In genomic region chr10:114437456-114438292, GRCh38 we compare ENCODE assay signal across 10 cellular contexts. TPM values are rescaled to one million over a fixed set of nuclear protein-coding genes. Genes with fewer than 3 reads are reported as not detected.
DNase-seq lines count a peak whose midpoint lies in the region; ATAC-seq and TF ChIP-seq lines count a peak whose summit lies in the region.
"Had no signal": no experiment of that assay in that cellular context is flagged by ENCODE, and none has a peak within 500 bp of the region (broad histone marks: within the 10 kb centered on the region; RNA-seq: fewer than 3 reads in every experiment).

No MANE protein-coding gene starts in this region.

- ATAC-seq in HG03432 (IDR thresholded peaks at IDR 0.05; ENCODE audit: unreplicated experiment) (peak; percentile 58), body of pancreas (peak; percentile 82), GM18505 (IDR thresholded peaks at IDR 0.05; ENCODE audit: unreplicated experiment) (no peak)

- H3K27ac ChIP-seq in body of pancreas: no peak overlapping the region
- H3K27ac ChIP-seq: SJCRH30 had no signal

- 43 to 61% methylated on average over 7 to 9 of the region's 9 CpGs for WGBS in body of pancreas, 2 donors

- H3K9me3 ChIP-seq in body of pancreas: no peaks in the 10 kb centered on the region
- H3K9me3 ChIP-seq: SJCRH30 had no signal

- H3K36me3 ChIP-seq in body of pancreas (replicated peaks in 1 of 2; ENCODE audit: insufficient read depth in 1 of 2, low read depth in 2 of 2): peaks cover 6% of the 10 kb centered on the region in 2 donors

- no peak overlapping the region for H3K4me3 ChIP-seq in body of pancreas
- H3K4me3 ChIP-seq: SJCRH30 had no signal

- intact Hi-C loops in body of pancreas (cut with DNase I): loop anchor here (5.0 kb wide), 1 partner anchor 130 kb away; no protein-coding TSS in a partner anchor

- no peaks in the 10 kb centered on the region for H3K4me1 ChIP-seq in body of pancreas
- H3K4me1 ChIP-seq: SJCRH30 had no signal

- TF ChIP-seq POLR2A in body of pancreas (IDR thresholded peaks at IDR 0.05): no peak
- TF ChIP-seq POLR2A in GM18505 (IDR thresholded peaks at IDR 0.05; ENCODE audit: borderline replicate concordance, extremely low read depth, insufficient read depth, insufficient read length): no peak

- TF ChIP-seq CTCF in body of pancreas (IDR thresholded peaks at IDR 0.05): peak in 6 of 7 experiments; percentile 36 to 72 (median 66)

- in situ Hi-C loops in Caki2 (cut with HindIII; ENCODE audit: low pct_unique_long_range_greater_than_20kb, low sequenced_read_pairs): no loop called here

- peak; percentile 25 for DNase-seq in Caki2 (ENCODE audit: low read depth)
- DNase-seq in body of pancreas: peak in 3 of 4 donors; percentile 24 to 31 (median 26)
- DNase-seq in myocyte (ENCODE audit: low read depth): peak; percentile 41
- no peak for DNase-seq in LoVo (ENCODE audit: low spot score)
- no peak for DNase-seq in OCI-M2 (lab: John Stamatoyannopoulos, UW; ENCODE audit: unreplicated experiment)
- no peak for DNase-seq in stimulated activated CD4-positive, alpha-beta T cell treated with anti-CD3 and anti-CD28 coated beads, Interleukin-4, amount 100 ng/mL, for 4 hours
- DNase-seq: foreskin melanocyte had no signal

- H3K27me3 ChIP-seq in body of pancreas: no peaks in the 10 kb centered on the region
- H3K27me3 ChIP-seq: SJCRH30 had no signal

RNA-seq across cellular contexts. Expression of gene AFAP1L2, which starts 33.4 kb away (rescaled TPM):
- 9.0 and 17.6 TPM in 2 replicates for total RNA-seq in Caki2 (2014; rRNA removed; shearing (Covaris generic); ENCODE audit: low replicate concordance)
- total RNA-seq in body of pancreas: 10 to 100 TPM; 10.5 to 17.9 TPM
- 0.45 and 4.8 TPM in 2 replicates for total RNA-seq in myocyte
- 0.21 TPM for polyA plus RNA-seq in myocyte (2012)

Comparison
In these comparisons a context has a peak if more than half of its experiments do, and no peak if none do; other contexts are left out.
1. DNase-seq: peak in Caki2 (single experiment), body of pancreas (3 of 4) and myocyte (single experiment); none in LoVo (single experiment), OCI-M2 (single experiment) and stimulated activated CD4-positive, alpha-beta T cell treated with anti-CD3 and anti-CD28 coated beads, Interleukin-4, amount 100 ng/mL, for 4 hours (0 of 2).